ENCODE assay signal across 26 cellular contexts in the genomic region with DNA sequence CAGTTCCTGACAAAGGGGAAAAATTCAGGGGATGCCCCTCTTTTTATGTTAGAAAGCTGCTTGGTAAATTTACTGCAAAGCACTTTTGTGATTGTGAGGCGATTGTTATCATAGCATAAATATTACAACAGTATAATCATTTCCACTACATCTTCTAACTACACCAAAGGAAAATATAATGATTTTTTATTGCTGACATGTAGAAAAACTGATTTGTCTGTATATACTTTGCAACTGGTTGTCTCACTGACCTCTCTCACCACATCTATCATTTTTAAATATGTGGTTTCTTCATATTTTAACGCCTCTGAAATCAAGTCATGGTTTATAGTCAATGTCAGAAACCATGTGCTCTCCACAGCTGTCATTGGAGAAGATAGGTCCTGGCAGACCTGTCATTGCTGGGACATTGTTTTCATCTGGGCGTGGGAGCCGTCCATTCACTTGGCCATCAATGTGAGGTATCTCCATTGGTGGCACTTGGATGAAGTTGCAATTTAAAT.
"Had no signal": no experiment of that assay in that cellular context is flagged by ENCODE, and none has a peak within 500 bp of the region (broad histone marks: within the 10 kb centered on the region; RNA-seq: fewer than 3 reads in every experiment).

No MANE protein-coding gene starts in this region.

- DNase-seq: activated CD4-positive, alpha-beta T cell treated with anti-CD3 and anti-CD28 coated beads for 1 hour; activated CD4-positive, alpha-beta T cell treated with anti-CD3 and anti-CD28 coated beads, Interleukin-2, amount 50 U/mL, for 1 hour; activated CD8-positive, alpha-beta memory T cell treated with anti-CD3 and anti-CD28 coated beads, Interleukin-2, amount 50 U/mL, for 48 hours; activated CD8-positive, alpha-beta T cell treated with anti-CD3 and anti-CD28 coated beads for 36 hours; activated naive CD4-positive, alpha-beta T cell treated with anti-CD3 and anti-CD28 coated beads, Interleukin-2, amount 50 U/mL, for 16 hours; activated naive CD8-positive, alpha-beta T cell treated with anti-CD3 and anti-CD28 coated beads, Interleukin-2, amount 10 ng/mL, durations not matched to agents 7 days and 5 days; activated T-cell treated with anti-CD3 and anti-CD28 coated beads, Interleukin-2, amount 50 U/mL, for 1 hour; adrenal gland; anterior cingulate cortex; cerebellar nuclear complex; KG1; NCI-H1092; NCI-H1417; NCI-H1694; NCI-H2029 treated with DMSO at 0.1 percent for 48 hours; NCI-H345; NCI-H510A treated with DMSO at 0.1 percent for 48 hours; PC-3; SHP77; SW 1271; T-helper 9 cell had no signal

- H3K27ac Mint-ChIP-seq: activated CD8-positive, alpha-beta T cell treated with anti-CD3 and anti-CD28 coated beads for 36 hours; activated naive CD8-positive, alpha-beta T cell treated with anti-CD3 and anti-CD28 coated beads, Interleukin-2, amount 10 ng/mL, durations not matched to agents 7 days and 5 days; T-helper 1 cell treated with Interleukin-12 subunit alpha and Interleukin-12 subunit beta and Interleukin-4 antibody, amounts not matched to agents 30 μg/mL and 1 μg/mL, for 36 hours; WTC11 had no signal

- H3K4me3 ChIP-seq: adrenal gland, SJSA1 had no signal

- H3K27me3 Mint-ChIP-seq: activated CD8-positive, alpha-beta T cell treated with anti-CD3 and anti-CD28 coated beads for 36 hours had no signal

- H3K4me1 Mint-ChIP-seq: WTC11 had no signal

- ATAC-seq: activated CD8-positive, alpha-beta T cell treated with anti-CD3 and anti-CD28 coated beads for 36 hours; PC-3; SK-N-SH treated with all-trans-retinoic acid at 6 μM for 48 hours; WTC11 had no signal

- H3K4me1 ChIP-seq: adrenal gland, SJSA1 had no signal

- H3K36me3 ChIP-seq: adrenal gland, SJSA1 had no signal

- H3K27me3 ChIP-seq: adrenal gland, SJSA1 had no signal

- FAIRE-seq: RCC 7860 had no signal

- H3K4me3 Mint-ChIP-seq: activated CD8-positive, alpha-beta T cell treated with anti-CD3 and anti-CD28 coated beads for 36 hours; activated naive CD8-positive, alpha-beta T cell treated with anti-CD3 and anti-CD28 coated beads, Interleukin-2, amount 10 ng/mL, durations not matched to agents 7 days and 5 days; T-helper 1 cell treated with Interleukin-12 subunit alpha and Interleukin-12 subunit beta and Interleukin-4 antibody, amounts not matched to agents 30 μg/mL and 1 μg/mL, for 36 hours; WTC11 had no signal

- H3K27ac ChIP-seq: adrenal gland, SJSA1 had no signal

- H3K9me3 ChIP-seq: adrenal gland, SJSA1 had no signal

- H3K9me3 Mint-ChIP-seq: activated CD8-positive, alpha-beta T cell treated with anti-CD3 and anti-CD28 coated beads for 36 hours; T-helper 1 cell treated with Interleukin-12 subunit alpha and Interleukin-12 subunit beta and Interleukin-4 antibody, amounts not matched to agents 30 μg/mL and 1 μg/mL, for 36 hours had no signal
